ENCODE assay signal across 12 cellular contexts in the genomic region with DNA sequence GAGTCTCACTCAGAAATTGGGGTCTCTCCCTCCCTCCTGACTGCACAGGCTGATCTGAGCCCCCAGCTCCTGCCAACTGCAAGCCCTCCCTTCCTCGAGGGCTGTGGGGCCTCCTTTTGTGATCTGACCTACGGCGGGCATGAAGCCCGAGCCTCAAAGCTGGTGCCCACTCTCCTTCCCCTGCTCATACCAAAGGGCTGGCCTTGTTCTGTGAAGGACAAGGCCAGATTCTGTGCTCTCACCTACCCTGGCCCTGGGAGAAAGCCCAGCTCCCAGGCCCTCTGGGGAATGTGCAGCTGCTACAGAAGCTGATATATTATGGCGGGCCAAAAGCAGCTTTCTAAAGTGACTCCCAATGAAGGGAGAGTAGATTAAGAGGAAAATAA. TPM values are rescaled to one million over a fixed set of nuclear protein-coding genes. Genes with fewer than 3 reads are reported as not detected.
A peak's percentile ranks its signal among the peaks of the same experiment; 100 is the strongest.
DNase-seq lines count a peak whose midpoint lies in the region; ATAC-seq and TF ChIP-seq lines count a peak whose summit lies in the region.
"Had no signal": no experiment of that assay in that cellular context is flagged by ENCODE, and none has a peak within 500 bp of the region (broad histone marks: within the 10 kb centered on the region; RNA-seq: fewer than 3 reads in every experiment).

No MANE protein-coding gene starts in this region.

- no peak for DNase-seq in A673 (ENCODE audit: low spot score)
- DNase-seq in GM03348 (ENCODE audit: low spot score): peak; percentile 0
- DNase-seq in activated naive CD8-positive, alpha-beta T cell treated with anti-CD3 and anti-CD28 coated beads, Interleukin-2, amount 10 ng/mL, durations not matched to agents 7 days and 5 days: no peak
- DNase-seq in naive thymus-derived CD8-positive, alpha-beta T cell: no peak
- no peak for DNase-seq in superior temporal gyrus (ENCODE audit: extremely low spot score)
- no peak for DNase-seq in HAP-1 (ENCODE audit: low spot score in 2 of 2)
- DNase-seq in NOMO-1 treated with dmso at 0.1 percent for 144 hours (lab: John Stamatoyannopoulos, UW; ENCODE audit: unreplicated experiment): no peak
- DNase-seq: erythroblast, H9, NCI-H1694 had no signal

- CTCF ChIA-PET in A673 (lab: Charles Lee): no interaction called here

- TF ChIP-seq CTCF in A673 (conservative IDR thresholded peaks at IDR 0.05; ENCODE audit: low read depth, low read length): no peak

- H3K4me1 ChIP-seq in A673 (ENCODE audit: insufficient read depth, low read length, poor library complexity, severe bottlenecking): peaks cover 3% of the 10 kb centered on the region
- H3K4me1 ChIP-seq in HAP-1: 0 out of 2 replicates have a peak, but pooled peaks cover 2% of the 10 kb centered on the region

- peaks cover 41% of the 10 kb centered on the region for H3K4me1 Mint-ChIP-seq in activated naive CD8-positive, alpha-beta T cell treated with anti-CD3 and anti-CD28 coated beads, Interleukin-2, amount 10 ng/mL, durations not matched to agents 7 days and 5 days
- peaks cover 33 to 67% (median 64%) of the 10 kb centered on the region in 4 donors for H3K4me1 Mint-ChIP-seq in naive thymus-derived CD8-positive, alpha-beta T cell

- H3K4me3 ChIP-seq in A673 (ENCODE audit: low read depth, low read length, poor library complexity, severe bottlenecking) (no peak overlapping the region), HAP-1 (no peak overlapping the region)

- intact Hi-C loops in A673 (cut with micrococcal nuclease; ENCODE audit: unreplicated experiment): no loop called here

- POLR2A ChIA-PET in A673 (lab: Charles Lee; ENCODE audit: low non-redundant PET): no interaction called here
- POLR2A ChIA-PET in activated naive CD8-positive, alpha-beta T cell treated with anti-CD3 and anti-CD28 coated beads, Interleukin-2, amount 10 ng/mL, durations not matched to agents 7 days and 5 days (lab: Charles Lee): interaction anchor here (1.1 to 1.9 kb wide), 4 partner anchors 9 to 37 kb away, joined by 3 to 10 read pairs (median 6); a partner anchor contains a TSS
- POLR2A ChIA-PET in naive thymus-derived CD8-positive, alpha-beta T cell (lab: Charles Lee): interaction anchor here (0.5 to 4.0 kb wide), 9 partner anchors 9 to 102 kb away, joined by 3 to 37 read pairs (median 13); a partner anchor contains a TSS

- H3K4me3 Mint-ChIP-seq in activated naive CD8-positive, alpha-beta T cell treated with anti-CD3 and anti-CD28 coated beads, Interleukin-2, amount 10 ng/mL, durations not matched to agents 7 days and 5 days: peak overlapping the region; percentile 79
- peak overlapping the region in 7 of 10 donors; percentile 64 to 87 (median 73) for H3K4me3 Mint-ChIP-seq in naive thymus-derived CD8-positive, alpha-beta T cell
- H3K4me3 Mint-ChIP-seq: H9 had no signal

- H3K36me3 Mint-ChIP-seq in activated naive CD8-positive, alpha-beta T cell treated with anti-CD3 and anti-CD28 coated beads, Interleukin-2, amount 10 ng/mL, durations not matched to agents 7 days and 5 days: peaks cover 54% of the 10 kb centered on the region
- peaks cover 8 to 99% (median 49%) of the 10 kb centered on the region in 3 donors for H3K36me3 Mint-ChIP-seq in naive thymus-derived CD8-positive, alpha-beta T cell

- no peaks in the 10 kb centered on the region for H3K9me3 Mint-ChIP-seq in activated naive CD8-positive, alpha-beta T cell treated with anti-CD3 and anti-CD28 coated beads, Interleukin-2, amount 10 ng/mL, durations not matched to agents 7 days and 5 days
- H3K9me3 Mint-ChIP-seq in naive thymus-derived CD8-positive, alpha-beta T cell: peaks cover 0 to 4% (median 0%) of the 10 kb centered on the region in 9 donors
- H3K9me3 Mint-ChIP-seq: H9 had no signal

- BruUV-seq in A673 (replicated peaks; lab: Mats Ljungman, UMichigan): no TSS peak

- H3K9me3 ChIP-seq in A673 (ENCODE audit: low read depth, low read length, poor library complexity, severe bottlenecking) (no peaks in the 10 kb centered on the region), HAP-1 (no peaks in the 10 kb centered on the region)

- in situ Hi-C loops in HAP-1 (cut with MboI; ENCODE audit: low sequenced_read_pairs): no loop called here

- peak overlapping the region; percentile 21 for H3K27ac ChIP-seq in A673 (ENCODE audit: low read depth, low read length, poor library complexity, severe bottlenecking)

- no peaks in the 10 kb centered on the region for H3K27me3 Mint-ChIP-seq in activated naive CD8-positive, alpha-beta T cell treated with anti-CD3 and anti-CD28 coated beads, Interleukin-2, amount 10 ng/mL, durations not matched to agents 7 days and 5 days
- peaks cover 0 to 5% (median 0%) of the 10 kb centered on the region in 5 donors for H3K27me3 Mint-ChIP-seq in naive thymus-derived CD8-positive, alpha-beta T cell

- peaks cover 100% of the 10 kb centered on the region for H3K36me3 ChIP-seq in A673 (ENCODE audit: insufficient read depth, low read length, poor library complexity, severe bottlenecking)
- H3K36me3 ChIP-seq in HAP-1 (replicated peaks): peaks cover 94% of the 10 kb centered on the region

- peak overlapping the region; percentile 96 for H3K27ac Mint-ChIP-seq in activated naive CD8-positive, alpha-beta T cell treated with anti-CD3 and anti-CD28 coated beads, Interleukin-2, amount 10 ng/mL, durations not matched to agents 7 days and 5 days
- peak overlapping the region in 9 of 10 donors; percentile 73 to 98 (median 91) for H3K27ac Mint-ChIP-seq in naive thymus-derived CD8-positive, alpha-beta T cell

- H3K27me3 ChIP-seq in A673 (replicated peaks; ENCODE audit: insufficient read depth, low read depth, low read length, poor library complexity) (no peaks in the 10 kb centered on the region), HAP-1 (ENCODE audit: low read depth) (no peaks in the 10 kb centered on the region)

- no peak for ATAC-seq in activated naive CD8-positive, alpha-beta T cell treated with anti-CD3 and anti-CD28 coated beads, Interleukin-2, amount 10 ng/mL, durations not matched to agents 7 days and 5 days (ENCODE audit: low read depth)
- ATAC-seq in naive thymus-derived CD8-positive, alpha-beta T cell: no peak
- ATAC-seq in HG02884 (IDR thresholded peaks at IDR 0.05; ENCODE audit: unreplicated experiment): no peak

RNA-seq across cellular contexts. Expression of a gene that starts 9.0 kb away (rescaled TPM):
- 83.1 and 102 TPM in 2 replicates for total RNA-seq in A673 (2021)
- 100 to 1,000 TPM; 184 TPM for total RNA-seq in activated naive CD8-positive, alpha-beta T cell treated with anti-CD3 and anti-CD28 coated beads, Interleukin-2, amount 10 ng/mL, durations not matched to agents 7 days and 5 days
- total RNA-seq in naive thymus-derived CD8-positive, alpha-beta T cell: 100 to 1,000 TPM; 118 to 138 TPM
- 100 to 1,000 TPM; 218 to 291 (median 238) TPM for polyA plus RNA-seq in naive thymus-derived CD8-positive, alpha-beta T cell

RNA-seq across cellular contexts. Expression of a gene that starts 9.2 kb away (rescaled TPM):
- 642 and 647 TPM in 2 replicates for total RNA-seq in A673 (2021)
- total RNA-seq in activated naive CD8-positive, alpha-beta T cell treated with anti-CD3 and anti-CD28 coated beads, Interleukin-2, amount 10 ng/mL, durations not matched to agents 7 days and 5 days: 100 to 1,000 TPM; 441 to 455 TPM
- total RNA-seq in naive thymus-derived CD8-positive, alpha-beta T cell: 100 to 1,000 TPM; 390 to 406 TPM
- polyA plus RNA-seq in naive thymus-derived CD8-positive, alpha-beta T cell: 10 to 100 TPM; 70.6 to 77.6 (median 71.4) TPM

RNA-seq across cellular contexts. Expression of a gene that starts 27.8 kb away (rescaled TPM):
- 0.32 and 0.81 TPM in 2 replicates for total RNA-seq in A673 (2021)
- 1 to 10 TPM; 3.8 to 4.0 TPM for total RNA-seq in activated naive CD8-positive, alpha-beta T cell treated with anti-CD3 and anti-CD28 coated beads, Interleukin-2, amount 10 ng/mL, durations not matched to agents 7 days and 5 days
- total RNA-seq in naive thymus-derived CD8-positive, alpha-beta T cell: 10 to 100 TPM in 1 of 2 experiments, 1 to 10 TPM in 1; 9.6 to 10.7 TPM
- polyA plus RNA-seq in naive thymus-derived CD8-positive, alpha-beta T cell: under 1 TPM in 1 of 3 donors, not detected in 2; 0.27 TPM

RNA-seq across cellular contexts. Expression of a gene that starts 37.5 kb away (rescaled TPM):
- 5.7 and 7.4 TPM in 2 replicates for total RNA-seq in A673 (2021)
- total RNA-seq in activated naive CD8-positive, alpha-beta T cell treated with anti-CD3 and anti-CD28 coated beads, Interleukin-2, amount 10 ng/mL, durations not matched to agents 7 days and 5 days: 10 to 100 TPM; 71.3 to 74.2 TPM
- 10 to 100 TPM; 52.9 to 55.0 TPM for total RNA-seq in naive thymus-derived CD8-positive, alpha-beta T cell
- 10 to 100 TPM; 29.9 to 64.7 (median 40.5) TPM for polyA plus RNA-seq in naive thymus-derived CD8-positive, alpha-beta T cell

RNA-seq across cellular contexts. Expression of a gene that starts 51.6 kb away (rescaled TPM):
- not detected in 2 replicates for total RNA-seq in A673 (2021)
- total RNA-seq in activated naive CD8-positive, alpha-beta T cell treated with anti-CD3 and anti-CD28 coated beads, Interleukin-2, amount 10 ng/mL, durations not matched to agents 7 days and 5 days: not detected
- total RNA-seq in naive thymus-derived CD8-positive, alpha-beta T cell: not detected
- not detected for polyA plus RNA-seq in naive thymus-derived CD8-positive, alpha-beta T cell
- total RNA-seq: activated CD8-positive, alpha-beta memory T cell treated with anti-CD3 and anti-CD28 coated beads for 36 hours had no signal
